In genomic region chr9:89606049-89606481, GRCh38 we compare ENCODE assay signal across 8 cellular contexts.
DNase-seq lines count a peak whose midpoint lies in the region; TF ChIP-seq lines count a peak whose summit lies in the region.

No MANE protein-coding gene starts in this region.

- peak; percentile 31 for DNase-seq in GM06990 (ENCODE audit: extremely low read depth, insufficient read length)
- DNase-seq in NCI-H1417 (lab: John Stamatoyannopoulos, UW) = peak; percentile 33 to 87 (median 84)
- DNase-seq in activated T-cell treated with anti-CD3 and anti-CD28 coated beads for 48 hours (ENCODE audit: low read depth) = peak; percentile 27
- peak; percentile 83 for DNase-seq in epithelial cell of esophagus (ENCODE audit: low read depth)
- peak; percentile 66 for DNase-seq in medulla oblongata (ENCODE audit: extremely low spot score)
- DNase-seq in stimulated activated CD4-positive, alpha-beta T cell treated with anti-CD3 and anti-CD28 coated beads, TNF-alpha, amount 100 ng/mL, for 4 hours (ENCODE audit: low read depth in 3 of 3) = peak in 2 of 3 experiments; percentile 13 to 29
- no peak for DNase-seq in SHP77 treated with DMSO at 0.1 percent for 48 hours (lab: John Stamatoyannopoulos, UW)
- no peak for DNase-seq in NK-92 treated with Interleukin-12 subunit alpha and Interleukin-12 subunit beta, amount 100 ng/mL, for 24 hours (lab: John Stamatoyannopoulos, UW)

- no peaks in the 10 kb centered on the region for H3K36me3 ChIP-seq in GM06990 (ENCODE audit: control insufficient read depth, insufficient read depth, low read length)

- TF ChIP-seq CTCF in GM06990 (IDR thresholded peaks at IDR 0.05; ENCODE audit: insufficient read depth, low read length, poor library complexity, severe bottlenecking) = no peak
- TF ChIP-seq CTCF in epithelial cell of esophagus (IDR thresholded peaks at IDR 0.05; ENCODE audit: insufficient read depth, low read depth, low read length, missing control alignments) = no peak

- peak overlapping the region; percentile 6; the same call in 1 of the 2 replicates for H3K4me3 ChIP-seq in GM06990 (replicated peaks; ENCODE audit: low read depth, low read length)
- H3K4me3 ChIP-seq in epithelial cell of esophagus (ENCODE audit: low read length) = peak overlapping the region; percentile 51

- peaks cover 2% of the 10 kb centered on the region for H3K27me3 ChIP-seq in GM06990 (replicated peaks; ENCODE audit: control insufficient read depth, insufficient read depth, low read length)

Comparison
In these comparisons a context has a peak if more than half of its experiments do, and no peak if none do; other contexts are left out.
1. DNase-seq: peak in GM06990 (single experiment), NCI-H1417 (3 of 3), activated T-cell treated with anti-CD3 and anti-CD28 coated beads for 48 hours (single experiment), epithelial cell of esophagus (single experiment), medulla oblongata (single experiment) and stimulated activated CD4-positive, alpha-beta T cell treated with anti-CD3 and anti-CD28 coated beads, TNF-alpha, amount 100 ng/mL, for 4 hours (2 of 3); none in SHP77 treated with DMSO at 0.1 percent for 48 hours (single experiment) and NK-92 treated with Interleukin-12 subunit alpha and Interleukin-12 subunit beta, amount 100 ng/mL, for 24 hours (single experiment).